12 cellular contexts compared by ENCODE assay signal in genomic region chr1:209895709-209896108, GRCh38. TPM values are rescaled to one million over a fixed set of nuclear protein-coding genes. Genes with fewer than 3 reads are reported as not detected.
DNase-seq lines count a peak whose midpoint lies in the region; ATAC-seq and TF ChIP-seq lines count a peak whose summit lies in the region.
"Had no signal": no experiment of that assay in that cellular context is flagged by ENCODE, and none has a peak within 500 bp of the region (broad histone marks: within the 10 kb centered on the region; RNA-seq: fewer than 3 reads in every experiment).

No MANE protein-coding gene starts in this region.

- no peak overlapping the region for H2AFZ ChIP-seq in mesenchymal stem cell (ENCODE audit: low read depth, low read length)

- H3K4me3 ChIP-seq in astrocyte of the spinal cord (ENCODE audit: low read depth, low read length) (no peak overlapping the region), mesenchymal stem cell (ENCODE audit: insufficient read depth in 1 of 2, low read depth in 1 of 2, low read length in 2 of 2) (no peak overlapping the region), upper lobe of right lung (no peak overlapping the region)

- no peak overlapping the region for H4K8ac ChIP-seq in mesenchymal stem cell (ENCODE audit: low read length)

- H3K9me3 ChIP-seq in mesenchymal stem cell (ENCODE audit: control insufficient read depth, low read length), result no peaks in the 10 kb centered on the region
- no peaks in the 10 kb centered on the region for H3K9me3 ChIP-seq in upper lobe of right lung

- no peak overlapping the region for H3K4me3 Mint-ChIP-seq in naive thymus-derived CD8-positive, alpha-beta T cell
- H3K4me3 Mint-ChIP-seq: activated CD8-positive, alpha-beta T cell treated with anti-CD3 and anti-CD28 coated beads, Interleukin-2, amount 10 ng/mL, durations not matched to agents 7 days and 5 days had no signal

- peak overlapping the region; percentile 81 for H3K27ac ChIP-seq in mesenchymal stem cell (ENCODE audit: low read length, poor library complexity, severe bottlenecking)
- no peak overlapping the region for H3K27ac ChIP-seq in upper lobe of right lung

- H3K4ac ChIP-seq in mesenchymal stem cell (ENCODE audit: low read depth in 1 of 2, low read length in 2 of 2), result no peak overlapping the region

- no peak overlapping the region for H2BK5ac ChIP-seq in mesenchymal stem cell (ENCODE audit: low read depth, low read length, poor library complexity, severe bottlenecking)

- H3K4me2 ChIP-seq in mesenchymal stem cell (ENCODE audit: low read length, poor library complexity, severe bottlenecking), result no peak overlapping the region

- H3K27ac Mint-ChIP-seq in naive thymus-derived CD8-positive, alpha-beta T cell, result peak overlapping the region in 1 of 10 donors; percentile 82
- H3K27ac Mint-ChIP-seq: activated CD8-positive, alpha-beta T cell treated with anti-CD3 and anti-CD28 coated beads, Interleukin-2, amount 10 ng/mL, durations not matched to agents 7 days and 5 days had no signal

- no peak overlapping the region for H2BK120ac ChIP-seq in mesenchymal stem cell (ENCODE audit: low read depth, low read length)

- H3K18ac ChIP-seq in mesenchymal stem cell (ENCODE audit: low read depth in 1 of 2, low read length in 2 of 2), result no peak overlapping the region

- H3K4me1 ChIP-seq in mesenchymal stem cell (ENCODE audit: control insufficient read depth, insufficient read depth, low read depth, low read length) (peaks cover 10% of the 10 kb centered on the region), upper lobe of right lung (no peaks in the 10 kb centered on the region)

- in situ Hi-C loops in Caki2 (cut with HindIII; ENCODE audit: low pct_unique_long_range_greater_than_20kb, low sequenced_read_pairs) (no loop called here), astrocyte of the spinal cord (cut with HindIII; ENCODE audit: low sequenced_read_pairs) (no loop called here)

- no peak for ATAC-seq in naive thymus-derived CD8-positive, alpha-beta T cell
- no peak for ATAC-seq in GM18517 (IDR thresholded peaks at IDR 0.05; ENCODE audit: unreplicated experiment)
- ATAC-seq in upper lobe of right lung, result no peak
- ATAC-seq: activated CD8-positive, alpha-beta T cell treated with anti-CD3 and anti-CD28 coated beads, Interleukin-2, amount 10 ng/mL, durations not matched to agents 7 days and 5 days had no signal

- no peak overlapping the region for H2AK5ac ChIP-seq in mesenchymal stem cell (ENCODE audit: low read length, severe bottlenecking)

- TF ChIP-seq CTCF in astrocyte of the spinal cord (IDR thresholded peaks at IDR 0.05; ENCODE audit: low read depth, low read length) (no peak), upper lobe of right lung (IDR thresholded peaks at IDR 0.05) (no peak)

- H3K9me3 Mint-ChIP-seq in naive thymus-derived CD8-positive, alpha-beta T cell, result peaks cover 0 to 2% (median 0%) of the 10 kb centered on the region in 9 donors

- no peak overlapping the region for H4K91ac ChIP-seq in mesenchymal stem cell (ENCODE audit: low read length)

- H3K27me3 Mint-ChIP-seq in naive thymus-derived CD8-positive, alpha-beta T cell, result peaks cover 12 to 53% (median 23%) of the 10 kb centered on the region in 5 donors

- DNase-seq in Caki2 (ENCODE audit: low read depth) (peak; percentile 72), HS-5 (ENCODE audit: low read depth) (peak; percentile 65), astrocyte of the spinal cord (ENCODE audit: low read depth, low spot score) (peak; percentile 77), mesenchymal stem cell (peak; percentile 26), ureter (ENCODE audit: low spot score) (no peak), upper lobe of right lung (no peak)
- DNase-seq in naive thymus-derived CD8-positive, alpha-beta T cell, result no peak
- DNase-seq: activated CD8-positive, alpha-beta T cell treated with anti-CD3 and anti-CD28 coated beads, Interleukin-2, amount 10 ng/mL, durations not matched to agents 7 days and 5 days; amygdala; NCI-H1436 treated with DMSO at 0.1 percent for 48 hours had no signal

- POLR2A ChIA-PET in naive thymus-derived CD8-positive, alpha-beta T cell (lab: Charles Lee), result no interaction called here

- H3K27me3 ChIP-seq in mesenchymal stem cell (ENCODE audit: control insufficient read depth in 1 of 2, insufficient read depth in 1 of 2, low read length in 2 of 2) (no peaks in the 10 kb centered on the region), upper lobe of right lung (no peaks in the 10 kb centered on the region)

- no peaks in the 10 kb centered on the region for H3K36me3 ChIP-seq in mesenchymal stem cell (ENCODE audit: control insufficient read depth in 1 of 2, insufficient read depth in 2 of 2, low read depth in 1 of 2, low read length in 2 of 2)
- H3K36me3 ChIP-seq in upper lobe of right lung, result no peaks in the 10 kb centered on the region

- H3K36me3 Mint-ChIP-seq in naive thymus-derived CD8-positive, alpha-beta T cell, result peaks cover 0 to 2% (median 0%) of the 10 kb centered on the region in 3 donors

- H3K4me1 Mint-ChIP-seq in naive thymus-derived CD8-positive, alpha-beta T cell, result peaks cover 0 to 2% (median 0%) of the 10 kb centered on the region in 4 donors

- intact Hi-C loops in upper lobe of right lung (cut with DNase I), result no loop called here

- no peak overlapping the region for H2BK12ac ChIP-seq in mesenchymal stem cell (ENCODE audit: low read length in 2 of 2)

- peak overlapping the region; percentile 23 for H3K9ac ChIP-seq in mesenchymal stem cell (ENCODE audit: low read length)

- WGBS in mesenchymal stem cell, result 66% methylated on average over 2 of the region's 4 CpGs

- no peak overlapping the region for H3K23ac ChIP-seq in mesenchymal stem cell (ENCODE audit: low read length in 2 of 2)

- no peak overlapping the region for H2BK15ac ChIP-seq in mesenchymal stem cell (ENCODE audit: low read depth, poor library complexity, severe bottlenecking)

- H3K79me1 ChIP-seq in mesenchymal stem cell (replicated peaks; ENCODE audit: low read length, poor library complexity, severe bottlenecking), result no peaks in the 10 kb centered on the region

- H3K14ac ChIP-seq in mesenchymal stem cell (ENCODE audit: low read length in 2 of 2), result no peak overlapping the region

RNA-seq across cellular contexts. Expression of gene SYT14, which starts 42.3 kb away (rescaled TPM):
- 0.23 TPM in 1 of 2 replicates, not detected in the other for total RNA-seq in Caki2 (2014; rRNA removed; shearing (Covaris generic); ENCODE audit: low replicate concordance)
- polyA plus RNA-seq in mesenchymal stem cell (2013, experiment 1 of 2), result 0.19 TPM
- polyA plus RNA-seq in mesenchymal stem cell (2013, experiment 2 of 2), result 0.21 TPM
- not detected for total RNA-seq in naive thymus-derived CD8-positive, alpha-beta T cell
- not detected for polyA plus RNA-seq in naive thymus-derived CD8-positive, alpha-beta T cell
- total RNA-seq in ureter (0.05 TPM), upper lobe of right lung (0.03 TPM)
- total RNA-seq: activated CD8-positive, alpha-beta T cell treated with anti-CD3 and anti-CD28 coated beads, Interleukin-2, amount 10 ng/mL, durations not matched to agents 7 days and 5 days; HT-29 had no signal

Comparison
In these comparisons a context has a peak if more than half of its experiments do, and no peak if none do; other contexts are left out.
1. DNase-seq: peak in Caki2 (single experiment), HS-5 (single experiment), astrocyte of the spinal cord (single experiment) and mesenchymal stem cell (single experiment); none in naive thymus-derived CD8-positive, alpha-beta T cell (0 of 10), ureter (single experiment) and upper lobe of right lung (single experiment).